14 cellular contexts compared by ENCODE assay signal in the genomic region with DNA sequence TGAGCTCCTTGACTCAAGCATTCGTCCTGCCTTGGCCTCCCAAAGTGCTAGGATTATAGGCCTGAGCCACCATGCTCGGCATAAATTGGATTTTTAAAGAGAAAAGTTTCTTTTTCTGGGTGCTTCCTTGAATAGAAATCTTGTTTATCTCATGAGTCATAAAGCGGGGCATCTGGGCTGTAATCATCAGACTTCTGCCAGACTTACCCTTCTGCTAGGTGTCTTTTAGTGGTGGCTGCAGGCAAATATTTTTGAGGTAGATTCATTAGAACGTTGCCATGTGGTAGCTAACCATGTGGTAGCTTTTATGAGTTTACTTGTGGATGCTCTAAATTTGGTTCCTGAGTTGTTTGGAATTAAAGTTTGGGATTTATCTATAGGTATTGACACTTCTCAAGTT. TPM values are rescaled to one million over a fixed set of nuclear protein-coding genes. Genes with fewer than 3 reads are reported as not detected.
DNase-seq lines count a peak whose midpoint lies in the region; ATAC-seq, FAIRE-seq and TF ChIP-seq lines count a peak whose summit lies in the region.
"Had no signal": no experiment of that assay in that cellular context is flagged by ENCODE, and none has a peak within 500 bp of the region (broad histone marks: within the 10 kb centered on the region; RNA-seq: fewer than 3 reads in every experiment).

No MANE protein-coding gene starts in this region.

- H3K36me3 Mint-ChIP-seq in endodermal cell (ENCODE audit: low read depth) (peaks cover 42% of the 10 kb centered on the region), progenitor cell of endocrine pancreas (ENCODE audit: insufficient read depth) (peaks cover 12% of the 10 kb centered on the region)

- no peak for TF ChIP-seq EP300 in transverse colon (IDR thresholded peaks at IDR 0.05; ENCODE audit: low read depth)

- H3K4me3 ChIP-seq in endodermal cell (ENCODE audit: low read length) (no peak overlapping the region), ascending aorta (no peak overlapping the region), transverse colon (no peak overlapping the region)
- H3K4me3 ChIP-seq: suprapubic skin had no signal

- intact Hi-C loops in ascending aorta (cut with DNase I) = no loop called here
- intact Hi-C loops in transverse colon (cut with DNase I; ENCODE audit: low total_unique reads) = no loop called here

- DNase-seq in H54 (ENCODE audit: insufficient read length, low spot score) = peak; percentile 57
- peak; percentile 89 for DNase-seq in RPMI7951 (ENCODE audit: low read depth)
- DNase-seq in endodermal cell = no peak
- no peak for DNase-seq in progenitor cell of endocrine pancreas (ENCODE audit: low spot score, unreplicated experiment)
- DNase-seq in ascending aorta (ENCODE audit: low spot score in 2 of 2) = no peak
- no peak for DNase-seq in T-helper 1 cell
- DNase-seq in transverse colon = no peak
- DNase-seq: GF-D8; hypothalamus; naive thymus-derived CD4-positive, alpha-beta T cell; stimulated activated CD4-positive, alpha-beta T cell treated with anti-CD3 and anti-CD28 coated beads, Interleukin-1b, Interleukin-23, amount 100 ng/mL, for 48 hours had no signal

- no peak overlapping the region for H3K4me3 Mint-ChIP-seq in endodermal cell
- no peak overlapping the region for H3K4me3 Mint-ChIP-seq in progenitor cell of endocrine pancreas (ENCODE audit: low read depth)

- FAIRE-seq in H54 (lab: Jason Lieb, UNC) = no peak

- H3K27ac Mint-ChIP-seq in endodermal cell (peak overlapping the region; percentile 92), progenitor cell of endocrine pancreas (peak overlapping the region; percentile 94)

- WGBS in endodermal cell (ENCODE audit: insufficient coverage in 1 of 2, insufficient read length in 1 of 2), 2 experiments = 88 to 97% methylated on average over 3 to 4 of the region's 4 CpGs
- WGBS in transverse colon (ENCODE audit: low coverage in 1 of 2), 2 donors = 38 to 60% methylated on average over 1 to 4 of the region's 4 CpGs

- in situ Hi-C loops in transverse colon (cut with MboI; ENCODE audit: low pct_ligation_motif_present in 1 of 4, low pct_unique_long_range_greater_than_20kb in 1 of 4, low sequenced_read_pairs in 3 of 4) = no loop called here

- ATAC-seq in HG02588 (IDR thresholded peaks at IDR 0.05; ENCODE audit: unreplicated experiment) = no peak
- ATAC-seq: naive thymus-derived CD4-positive, alpha-beta T cell had no signal

- H3K27me3 ChIP-seq in endodermal cell (ENCODE audit: control insufficient read depth, insufficient read depth, low read length, poor library complexity, severe bottlenecking) = no peaks in the 10 kb centered on the region
- H3K27me3 ChIP-seq in ascending aorta = no peaks in the 10 kb centered on the region
- H3K27me3 ChIP-seq in transverse colon = no peaks in the 10 kb centered on the region
- H3K27me3 ChIP-seq: suprapubic skin had no signal

- H3K4me1 ChIP-seq in endodermal cell (ENCODE audit: control insufficient read depth, insufficient read depth, low read length) = no peaks in the 10 kb centered on the region
- H3K4me1 ChIP-seq in ascending aorta = peaks cover 12 to 29% of the 10 kb centered on the region in 2 donors
- peaks cover 7 to 38% (median 16%) of the 10 kb centered on the region in 4 donors for H3K4me1 ChIP-seq in transverse colon

- TF ChIP-seq POLR2A in H54 (IDR thresholded peaks at IDR 0.05; ENCODE audit: low read depth, low read length) (no peak), transverse colon (IDR thresholded peaks at IDR 0.05) (no peak)

- H3K27me3 Mint-ChIP-seq in endodermal cell (ENCODE audit: insufficient read depth) (no peaks in the 10 kb centered on the region), progenitor cell of endocrine pancreas (no peaks in the 10 kb centered on the region)
- H3K27me3 Mint-ChIP-seq: naive thymus-derived CD4-positive, alpha-beta T cell had no signal

- TF ChIP-seq CTCF in endodermal cell (conservative IDR thresholded peaks at IDR 0.05) (no peak), progenitor cell of endocrine pancreas (IDR thresholded peaks at IDR 0.05; ENCODE audit: unreplicated experiment) (no peak), ascending aorta (IDR thresholded peaks at IDR 0.05) (no peak), transverse colon (IDR thresholded peaks at IDR 0.05) (no peak)

- peaks cover 45% of the 10 kb centered on the region for H3K36me3 ChIP-seq in endodermal cell (ENCODE audit: control insufficient read depth, insufficient read depth, low read length)
- peaks cover 6 to 13% of the 10 kb centered on the region in 2 donors for H3K36me3 ChIP-seq in ascending aorta
- peaks cover 0 to 4% (median 0%) of the 10 kb centered on the region in 4 donors for H3K36me3 ChIP-seq in transverse colon

- H3K4me1 Mint-ChIP-seq in endodermal cell (peaks cover 17% of the 10 kb centered on the region), progenitor cell of endocrine pancreas (ENCODE audit: low read depth) (peaks cover 19% of the 10 kb centered on the region)

- H3K9me3 Mint-ChIP-seq in endodermal cell (no peaks in the 10 kb centered on the region), progenitor cell of endocrine pancreas (ENCODE audit: low read depth) (no peaks in the 10 kb centered on the region)

- H3K27ac ChIP-seq in endodermal cell (ENCODE audit: low read depth, low read length) (no peak overlapping the region), ascending aorta (no peak overlapping the region), transverse colon (peak overlapping the region in 2 of 4 donors; percentile 17 to 21)
- H3K27ac ChIP-seq: KMS-11, suprapubic skin had no signal

- H3K9me3 ChIP-seq in endodermal cell (ENCODE audit: control insufficient read depth, low read length) (no peaks in the 10 kb centered on the region), ascending aorta (no peaks in the 10 kb centered on the region), transverse colon (no peaks in the 10 kb centered on the region)
- H3K9me3 ChIP-seq: suprapubic skin had no signal

- H3K9ac ChIP-seq in endodermal cell (ENCODE audit: extremely low read depth, low read length, poor library complexity, severe bottlenecking) = no peak overlapping the region
- H3K9ac ChIP-seq: KMS-11 had no signal

RNA-seq across cellular contexts. Expression of a gene that starts 13.4 kb away (rescaled TPM):
- total RNA-seq in RPMI7951 (2014; rRNA removed; shearing (Covaris generic)) = 19.5 and 21.9 TPM in 2 replicates
- total RNA-seq in endodermal cell (10 to 100 TPM; 57.1 to 58.2 TPM), progenitor cell of endocrine pancreas (66.1 and 67.1 TPM in 2 replicates), ascending aorta (41.8 TPM), transverse colon (10 to 100 TPM; 32.1 to 77.6 (median 60.1) TPM)
- 33.1 TPM for polyA plus RNA-seq in endodermal cell (2013, experiment 1 of 2)
- 32.3 TPM for polyA plus RNA-seq in endodermal cell (2013, experiment 2 of 2)

RNA-seq across cellular contexts. Expression of a gene that starts 32.0 kb away (rescaled TPM):
- 6.2 and 10.6 TPM in 2 replicates for total RNA-seq in RPMI7951 (2014; rRNA removed; shearing (Covaris generic))
- total RNA-seq in endodermal cell (10 to 100 TPM; 54.2 to 75.3 TPM), progenitor cell of endocrine pancreas (5.4 and 5.8 TPM in 2 replicates), ascending aorta (620 TPM), transverse colon (100 to 1,000 TPM in 1 of 4 donors, 10 to 100 TPM in 3; 22.3 to 230 (median 37.6) TPM)
- polyA plus RNA-seq in endodermal cell (2013, experiment 1 of 2) = 15.1 TPM
- 19.8 TPM for polyA plus RNA-seq in endodermal cell (2013, experiment 2 of 2)

Comparison
In these comparisons a context has a peak if more than half of its experiments do, and no peak if none do; other contexts are left out.
1. DNase-seq: peak in H54 (single experiment) and RPMI7951 (single experiment); none in endodermal cell (single experiment), progenitor cell of endocrine pancreas (single experiment), ascending aorta (0 of 2), T-helper 1 cell (0 of 5) and transverse colon (single experiment).